Comparison of ENCODE assay signal across 1 cellular context in genomic region chr3:15861163-15861562, GRCh38.
TF ChIP-seq lines count a peak whose summit lies in the region.

No MANE protein-coding gene starts in this region.

TF ChIP-seq in K562, 482 proteins besides CTCF, POLR2A, EP300 and RAD21 (continued from another document):
- TF ChIP-seq GTF2E2 (tag; IDR thresholded peaks at IDR 0.05) (no peak), MYBL2 (IDR thresholded peaks at IDR 0.05; ENCODE audit: low read depth) (no peak), MYBL2 (CRISPR knock-in tag; IDR thresholded peaks at IDR 0.05; ENCODE audit: borderline replicate concordance) (no peak), ZKSCAN8 (CRISPR knock-in tag; IDR thresholded peaks at IDR 0.05) (no peak), PHF8 (IDR thresholded peaks at IDR 0.05; ENCODE audit: borderline replicate concordance, low read length) (no peak), POLR3A (IDR thresholded peaks at IDR 0.05; ENCODE audit: borderline replicate concordance, extremely low read depth, insufficient read depth, insufficient read length) (no peak)
